13 cellular contexts compared by ENCODE assay signal in the genomic region with DNA sequence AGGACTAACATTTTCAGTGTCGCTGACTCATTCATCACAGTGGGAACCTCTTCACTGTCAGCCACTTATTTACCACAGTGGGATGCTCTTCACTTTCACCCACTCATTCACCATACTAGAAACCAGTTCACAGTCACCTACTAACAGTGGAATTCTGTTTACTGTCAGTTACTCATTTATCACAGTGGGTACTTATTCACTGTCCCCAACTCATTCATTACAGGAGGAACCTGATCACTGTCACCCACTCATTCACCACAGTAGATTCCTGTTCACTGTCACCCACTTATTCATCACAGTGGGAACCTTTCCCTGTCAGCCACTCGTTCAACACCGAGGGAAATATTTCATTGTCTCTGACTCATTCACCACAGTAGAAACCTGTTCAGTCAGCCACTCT. TPM values are rescaled to one million over a fixed set of nuclear protein-coding genes. Genes with fewer than 3 reads are reported as not detected.
A peak's percentile ranks its signal among the peaks of the same experiment; 100 is the strongest.
DNase-seq lines count a peak whose midpoint lies in the region; ATAC-seq and TF ChIP-seq lines count a peak whose summit lies in the region.
"Had no signal": no experiment of that assay in that cellular context is flagged by ENCODE, and none has a peak within 500 bp of the region (broad histone marks: within the 10 kb centered on the region; RNA-seq: fewer than 3 reads in every experiment).

No MANE protein-coding gene starts in this region.

- no peak for TF ChIP-seq CTCF in PC-3 (conservative IDR thresholded peaks at IDR 0.05; ENCODE audit: low read depth, low read length)

- no peaks in the 10 kb centered on the region for H3K4me1 ChIP-seq in PC-3 (ENCODE audit: insufficient read depth, low read length)
- H3K4me1 ChIP-seq: A549, BE2C had no signal

- no peak overlapping the region for H3K4me2 ChIP-seq in PC-3 (ENCODE audit: low read length)
- H3K4me2 ChIP-seq: A549 had no signal

- H3K9me3 Mint-ChIP-seq in activated T-cell treated with anti-CD3 and anti-CD28 coated beads, Interleukin-2, amount 50 U/mL, for 72 hours: peaks cover 78 to 82% of the 10 kb centered on the region in 2 donors

- H3K4me1 Mint-ChIP-seq in activated T-cell treated with anti-CD3 and anti-CD28 coated beads, Interleukin-2, amount 50 U/mL, for 72 hours (ENCODE audit: low read depth): no peaks in the 10 kb centered on the region
- H3K4me1 Mint-ChIP-seq: H9 had no signal

- H3K4me3 ChIP-seq in PC-3 (ENCODE audit: low read length): no peak overlapping the region
- H3K4me3 ChIP-seq: A549 had no signal

- H3K27me3 ChIP-seq in PC-3 (ENCODE audit: low read length): no peaks in the 10 kb centered on the region
- H3K27me3 ChIP-seq: BE2C had no signal

- H3K27me3 Mint-ChIP-seq in activated T-cell treated with anti-CD3 and anti-CD28 coated beads, Interleukin-2, amount 50 U/mL, for 72 hours (ENCODE audit: low read depth): peaks cover 36% of the 10 kb centered on the region

- H3K36me3 ChIP-seq in PC-3 (ENCODE audit: low read depth, low read length): no peaks in the 10 kb centered on the region; the same call in 1 of the 2 replicates
- H3K36me3 ChIP-seq: BE2C had no signal

- no peak overlapping the region for H3K4me3 Mint-ChIP-seq in activated T-cell treated with anti-CD3 and anti-CD28 coated beads, Interleukin-2, amount 50 U/mL, for 72 hours
- H3K4me3 Mint-ChIP-seq: CD4-positive, alpha-beta memory T cell; H9 had no signal

- no peak overlapping the region for H3K9ac ChIP-seq in PC-3 (ENCODE audit: low read length)

- no peaks in the 10 kb centered on the region for H4K20me1 ChIP-seq in PC-3 (ENCODE audit: low read length)

- H3F3A ChIP-seq in PC-3 (ENCODE audit: low read length, unreplicated experiment): no peaks in the 10 kb centered on the region

- H3K9me3 ChIP-seq in PC-3 (ENCODE audit: low read length): peaks cover 25% of the 10 kb centered on the region; the same call in 1 of the 2 replicates
- H3K9me3 ChIP-seq: A549, BE2C had no signal

- no peak overlapping the region for H2AFZ ChIP-seq in PC-3 (ENCODE audit: low read length)

- H3K9me2 ChIP-seq in PC-3 (replicated peaks; ENCODE audit: low read length): no peaks in the 10 kb centered on the region

- H3K27ac ChIP-seq in PC-3 (ENCODE audit: low read length): no peak overlapping the region
- H3K27ac ChIP-seq: A549, C4-2B had no signal

- no TSS peak for BruUV-seq in PC-3 (replicated peaks; lab: Mats Ljungman, UMichigan)

- intact Hi-C loops in PC-3 (cut with micrococcal nuclease): no loop called here

- no peaks in the 10 kb centered on the region for H3K79me2 ChIP-seq in PC-3 (ENCODE audit: low read length)

- POLR2A ChIA-PET in PC-3 (lab: Charles Lee; ENCODE audit: unreplicated experiment): no interaction called here

- DNase-seq in activated T-cell treated with anti-CD3 and anti-CD28 coated beads, Interleukin-2, amount 50 U/mL, for 72 hours: no peak
- DNase-seq in activated T-cell treated with anti-CD3 and anti-CD28 coated beads, Interleukin-2, amount 50 U/mL, for 1 hour: no peak
- peak; percentile 8 for DNase-seq in PC-3
- peak; percentile 8 for DNase-seq in RKO (ENCODE audit: low spot score)
- peak; percentile 36 for DNase-seq in kidney tubule cell (ENCODE audit: low spot score)
- DNase-seq in stimulated activated CD4-positive, alpha-beta T cell treated with anti-CD3 and anti-CD28 coated beads, Interleukin-2, amount 100 ng/mL, for 48 hours: no peak
- DNase-seq: BE2C; CD4-positive, alpha-beta memory T cell; DMS79; GOT3; H9 had no signal

- peaks cover 81 to 83% of the 10 kb centered on the region in 2 donors for H3K36me3 Mint-ChIP-seq in activated T-cell treated with anti-CD3 and anti-CD28 coated beads, Interleukin-2, amount 50 U/mL, for 72 hours (ENCODE audit: insufficient read depth in 2 of 2)

- peak overlapping the region; percentile 17 for H3K27ac Mint-ChIP-seq in activated T-cell treated with anti-CD3 and anti-CD28 coated beads, Interleukin-2, amount 50 U/mL, for 72 hours
- H3K27ac Mint-ChIP-seq: CD4-positive, alpha-beta memory T cell; H9 had no signal

- CTCF ChIA-PET in PC-3 (lab: Charles Lee): no interaction called here

- peak; percentile 50 to 56 for ATAC-seq in activated T-cell treated with anti-CD3 and anti-CD28 coated beads, Interleukin-2, amount 50 U/mL, for 72 hours (replicated peaks in 1 of 2)
- ATAC-seq in PC-3: no peak
- ATAC-seq: A549 had no signal

RNA-seq across cellular contexts. Expression of gene ZNF85, which starts 10.1 kb away (rescaled TPM):
- 10 to 100 TPM; 23.8 to 25.0 TPM for total RNA-seq in activated T-cell treated with anti-CD3 and anti-CD28 coated beads, Interleukin-2, amount 50 U/mL, for 72 hours
- 8.2 and 12.6 TPM in 2 replicates for total RNA-seq in PC-3 (2014; rRNA removed)

Comparison
In these comparisons a context has a peak if more than half of its experiments do, and no peak if none do; other contexts are left out.
1. DNase-seq: peak in PC-3 (single experiment), RKO (single experiment) and kidney tubule cell (single experiment); none in activated T-cell treated with anti-CD3 and anti-CD28 coated beads, Interleukin-2, amount 50 U/mL, for 72 hours (0 of 2), activated T-cell treated with anti-CD3 and anti-CD28 coated beads, Interleukin-2, amount 50 U/mL, for 1 hour (single experiment) and stimulated activated CD4-positive, alpha-beta T cell treated with anti-CD3 and anti-CD28 coated beads, Interleukin-2, amount 100 ng/mL, for 48 hours (0 of 2).